In genomic region chr12:6567112-6567680, GRCh38 we compare ENCODE assay signal across 8 cellular contexts. TPM values are rescaled to one million over a fixed set of nuclear protein-coding genes. Genes with fewer than 3 reads are reported as not detected.
DNase-seq lines count a peak whose midpoint lies in the region; ATAC-seq and TF ChIP-seq lines count a peak whose summit lies in the region.

No MANE protein-coding gene starts in this region.

- H3K27me3 ChIP-seq in body of pancreas: no peaks in the 10 kb centered on the region

- H3K4me3 ChIP-seq in GM08714 (ENCODE audit: low read length) (peak overlapping the region; percentile 80), epithelial cell of esophagus (ENCODE audit: low read length) (peak overlapping the region; percentile 85), body of pancreas (peak overlapping the region in 1 of 2 donors; percentile 58)

- H3K27ac Mint-ChIP-seq in progenitor cell of endocrine pancreas: peak overlapping the region; percentile 93

- no peaks in the 10 kb centered on the region for H3K27me3 Mint-ChIP-seq in progenitor cell of endocrine pancreas

- no peak for TF ChIP-seq POLR2A in body of pancreas (IDR thresholded peaks at IDR 0.05)

- H3K4me1 ChIP-seq in body of pancreas: peaks cover 26% of the 10 kb centered on the region

- peaks cover 6 to 24% of the 10 kb centered on the region in 2 donors for H3K36me3 ChIP-seq in body of pancreas (replicated peaks in 1 of 2; ENCODE audit: insufficient read depth in 1 of 2, low read depth in 2 of 2)

- 42 to 43% methylated on average over 9 of the region's 9 CpGs for WGBS in body of pancreas, 2 donors

- H3K27ac ChIP-seq in body of pancreas: peak overlapping the region in 1 of 4 donors; percentile 82

- DNase-seq in OCI-M1 (lab: John Stamatoyannopoulos, UW) (peak; percentile 41), epithelial cell of esophagus (ENCODE audit: low read depth) (no peak), progenitor cell of endocrine pancreas (ENCODE audit: low spot score, unreplicated experiment) (no peak), NCI-H748 (lab: John Stamatoyannopoulos, UW; ENCODE audit: unreplicated experiment) (no peak), body of pancreas (no peak)
- no peak for DNase-seq in stimulated activated CD4-positive, alpha-beta T cell treated with anti-CD3 and anti-CD28 coated beads, Interleukin-4, amount 100 ng/mL, for 4 hours

- TF ChIP-seq CTCF in epithelial cell of esophagus (IDR thresholded peaks at IDR 0.05; ENCODE audit: insufficient read depth, low read depth, low read length, missing control alignments): no peak
- no peak for TF ChIP-seq CTCF in progenitor cell of endocrine pancreas (IDR thresholded peaks at IDR 0.05; ENCODE audit: unreplicated experiment)
- no peak for TF ChIP-seq CTCF in body of pancreas (IDR thresholded peaks at IDR 0.05)

- peaks cover 36% of the 10 kb centered on the region for H3K36me3 Mint-ChIP-seq in progenitor cell of endocrine pancreas (ENCODE audit: insufficient read depth)

- ATAC-seq in body of pancreas (no peak), HG02852 (IDR thresholded peaks at IDR 0.05; ENCODE audit: unreplicated experiment) (no peak)

- intact Hi-C loops in body of pancreas (cut with DNase I): no loop called here

- peaks cover 15% of the 10 kb centered on the region for H3K4me1 Mint-ChIP-seq in progenitor cell of endocrine pancreas (ENCODE audit: low read depth)

- peak overlapping the region; percentile 99 for H3K4me3 Mint-ChIP-seq in progenitor cell of endocrine pancreas (ENCODE audit: low read depth)

- no peaks in the 10 kb centered on the region for H3K9me3 Mint-ChIP-seq in progenitor cell of endocrine pancreas (ENCODE audit: low read depth)

- no peaks in the 10 kb centered on the region for H3K9me3 ChIP-seq in body of pancreas

RNA-seq across cellular contexts. Expression of gene NOP2, which starts 0.9 kb away (rescaled TPM):
- 95.9 and 96.0 TPM in 2 replicates for total RNA-seq in progenitor cell of endocrine pancreas
- total RNA-seq in body of pancreas: 10 to 100 TPM; 10.9 to 83.1 TPM

RNA-seq across cellular contexts. Expression of gene IFFO1, which starts 11.4 kb away (rescaled TPM):
- 21.7 and 22.3 TPM in 2 replicates for total RNA-seq in progenitor cell of endocrine pancreas
- total RNA-seq in body of pancreas: 10 to 100 TPM; 11.4 to 13.2 TPM

RNA-seq across cellular contexts. Expression of gene GAPDH, which starts 32.9 kb away (rescaled TPM):
- 2,230 and 2,287 TPM in 2 replicates for total RNA-seq in progenitor cell of endocrine pancreas
- total RNA-seq in body of pancreas: 100 to 1,000 TPM; 311 to 476 TPM

RNA-seq across cellular contexts. Expression of gene CHD4, which starts 40.0 kb away (rescaled TPM):
- total RNA-seq in progenitor cell of endocrine pancreas (370 and 406 TPM in 2 replicates), body of pancreas (100 to 1,000 TPM; 114 to 122 TPM)
